Comparison of ENCODE assay signal across 39 cellular contexts in the genomic region with DNA sequence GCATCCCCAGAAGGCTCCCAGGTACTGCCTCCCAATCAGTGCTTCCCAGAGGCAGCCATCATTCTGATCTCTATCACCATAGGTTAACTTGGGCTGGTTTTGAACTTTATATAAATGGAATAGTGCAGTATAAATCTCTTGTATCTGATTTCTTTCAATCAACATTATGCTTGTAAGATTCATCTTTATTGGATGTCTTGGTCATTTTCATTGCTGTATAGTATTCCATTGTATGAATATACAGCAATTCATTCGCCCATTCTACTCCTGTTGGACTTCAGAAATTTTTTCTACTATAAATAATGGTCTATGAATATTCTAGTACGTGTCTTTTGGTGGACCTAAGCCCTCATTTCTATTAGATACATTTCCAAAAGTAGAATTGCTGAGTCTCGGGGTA. TPM values are rescaled to one million over a fixed set of nuclear protein-coding genes. Genes with fewer than 3 reads are reported as not detected.
"Had no signal": no experiment of that assay in that cellular context is flagged by ENCODE, and none has a peak within 500 bp of the region (broad histone marks: within the 10 kb centered on the region; RNA-seq: fewer than 3 reads in every experiment).

No MANE protein-coding gene starts in this region.

- DNase-seq: activated effector memory CD4-positive, alpha-beta T cell treated with anti-CD3 and anti-CD28 coated beads, Interleukin-2, amount 50 U/mL, for 16 hours; activated effector memory CD4-positive, alpha-beta T cell treated with Interleukin-2 at 50 U/mL for 16 hours; activated gamma-delta T cell; activated gamma-delta T cell treated with Interleukin-2 at 50 U/mL for 16 hours; activated naive CD4-positive, alpha-beta T cell; activated naive CD4-positive, alpha-beta T cell treated with anti-CD3 and anti-CD28 coated beads for 36 hours; activated naive CD4-positive, alpha-beta T cell treated with anti-CD3 and anti-CD28 coated beads, Interleukin-2, amount 10 ng/mL, durations not matched to agents 7 days and 5 days; activated naive CD4-positive, alpha-beta T cell treated with anti-CD3 and anti-CD28 coated beads, Interleukin-2, amount 50 U/mL, for 16 hours; activated naive CD4-positive, alpha-beta T cell treated with Interleukin-2 at 50 U/mL for 16 hours; activated naive CD8-positive, alpha-beta T cell treated with anti-CD3 and anti-CD28 coated beads for 36 hours; activated naive CD8-positive, alpha-beta T cell treated with anti-CD3 and anti-CD28 coated beads, Interleukin-2, amount 10 ng/mL, durations not matched to agents 7 days and 5 days; activated naive CD8-positive, alpha-beta T cell treated with anti-CD3 and anti-CD28 coated beads, Interleukin-2, amount 50 U/mL, for 24 hours; activated T-cell treated with anti-CD3 and anti-CD28 coated beads, Interleukin-2, amount 50 U/mL, for 24 hours; activated T-cell treated with anti-CD3 and anti-CD28 coated beads, Interleukin-2, amount 50 U/mL, for 4 hours; activated T-cell treated with anti-CD3 and anti-CD28 coated beads, Interleukin-2, amount 50 U/mL, for 48 hours; activated T-cell treated with anti-CD3 and anti-CD28 coated beads, Interleukin-2, amount 50 U/mL, for 72 hours; adrenal gland; amniotic stem cell; amygdala; anterior cingulate cortex; aorta; body of pancreas; brain microvascular endothelial cell; caudate nucleus; central memory CD4-positive, alpha-beta T cell; cerebellar nuclear complex had no signal

- H3K4me1 ChIP-seq: adrenal gland, ascending aorta, body of pancreas, breast epithelium had no signal

- H3K27ac ChIP-seq: adrenal gland, ascending aorta, body of pancreas, brain microvascular endothelial cell, breast epithelium, cardiac muscle cell had no signal

- H3K27ac Mint-ChIP-seq: activated naive CD4-positive, alpha-beta T cell treated with anti-CD3 and anti-CD28 coated beads for 36 hours; activated naive CD4-positive, alpha-beta T cell treated with anti-CD3 and anti-CD28 coated beads, Interleukin-2, amount 10 ng/mL, durations not matched to agents 7 days and 5 days; activated naive CD4-positive, alpha-beta T cell treated with anti-CD3 and anti-CD28 coated beads, Interleukin-2, amount 50 U/mL, for 24 hours; activated naive CD4-positive, alpha-beta T cell treated with anti-CD3 and anti-CD28 coated beads, Interleukin-2, amount 50 U/mL, for 72 hours; activated naive CD8-positive, alpha-beta T cell; activated naive CD8-positive, alpha-beta T cell treated with anti-CD3 and anti-CD28 coated beads for 36 hours; activated naive CD8-positive, alpha-beta T cell treated with anti-CD3 and anti-CD28 coated beads, Interleukin-2, amount 10 ng/mL, durations not matched to agents 7 days and 5 days; activated naive CD8-positive, alpha-beta T cell treated with anti-CD3 and anti-CD28 coated beads, Interleukin-2, amount 50 U/mL, for 24 hours; activated T-cell treated with anti-CD3 and anti-CD28 coated beads, Interleukin-2, amount 50 U/mL, for 24 hours; activated T-cell treated with anti-CD3 and anti-CD28 coated beads, Interleukin-2, amount 50 U/mL, for 72 hours; activated T-helper 1 cell treated with anti-CD3 and anti-CD28 coated beads, Interleukin-12 subunit alpha, Interleukin-12 subunit beta, Interleukin-2, Interleukin-4 antibody, amounts not matched to agents 30 ng/mL and 10 ng/mL and 1 ng/mL, durations not matched to agents 14 hours and 24 hours and 36 hours; activated T-helper 17 cell treated with anti-CD3 and anti-CD28 coated beads, Interleukin-2, amount 50 U/mL, for 72 hours; activated T-helper 2 cell treated with anti-CD3 and anti-CD28 coated beads, Interferon-gamma antibody, Interleukin-2, Interleukin-4, amounts not matched to agents 10 μg/mL and 5 μg/mL and 100 μg/mL, durations not matched to agents 14 hours and 24 hours and 36 hours; brain had no signal

- FAIRE-seq: astrocyte, bronchial epithelial cell had no signal

- H3K9me3 ChIP-seq: adrenal gland, ascending aorta, body of pancreas, breast epithelium had no signal

- H3K4me3 ChIP-seq: adrenal gland, ascending aorta, body of pancreas, breast epithelium, cardiac muscle cell had no signal

- H3K27me3 ChIP-seq: adrenal gland, ascending aorta, body of pancreas, brain microvascular endothelial cell, breast epithelium had no signal

- H3K36me3 Mint-ChIP-seq: activated naive CD4-positive, alpha-beta T cell treated with anti-CD3 and anti-CD28 coated beads, Interleukin-2, amount 10 ng/mL, durations not matched to agents 7 days and 5 days; activated naive CD4-positive, alpha-beta T cell treated with anti-CD3 and anti-CD28 coated beads, Interleukin-2, amount 50 U/mL, for 24 hours; activated naive CD4-positive, alpha-beta T cell treated with anti-CD3 and anti-CD28 coated beads, Interleukin-2, amount 50 U/mL, for 72 hours; activated naive CD8-positive, alpha-beta T cell; activated naive CD8-positive, alpha-beta T cell treated with anti-CD3 and anti-CD28 coated beads for 36 hours; activated naive CD8-positive, alpha-beta T cell treated with anti-CD3 and anti-CD28 coated beads, Interleukin-2, amount 10 ng/mL, durations not matched to agents 7 days and 5 days; brain had no signal

- ATAC-seq: activated naive CD4-positive, alpha-beta T cell treated with anti-CD3 and anti-CD28 coated beads, Interleukin-2, amount 50 U/mL, for 72 hours; activated naive CD8-positive, alpha-beta T cell treated with anti-CD3 and anti-CD28 coated beads, Interleukin-2, amount 50 U/mL, for 24 hours; activated T-cell treated with anti-CD3 and anti-CD28 coated beads, Interleukin-2, amount 50 U/mL, for 4 hours; activated T-cell treated with anti-CD3 and anti-CD28 coated beads, Interleukin-2, amount 50 U/mL, for 72 hours; activated T-helper 17 cell treated with anti-CD3 and anti-CD28 coated beads, Interleukin-2, amount 50 U/mL, for 72 hours; body of pancreas had no signal

- H3K4me3 Mint-ChIP-seq: activated naive CD4-positive, alpha-beta T cell treated with anti-CD3 and anti-CD28 coated beads for 36 hours; activated naive CD4-positive, alpha-beta T cell treated with anti-CD3 and anti-CD28 coated beads, Interleukin-2, amount 10 ng/mL, durations not matched to agents 7 days and 5 days; activated naive CD4-positive, alpha-beta T cell treated with anti-CD3 and anti-CD28 coated beads, Interleukin-2, amount 50 U/mL, for 24 hours; activated naive CD8-positive, alpha-beta T cell; activated naive CD8-positive, alpha-beta T cell treated with anti-CD3 and anti-CD28 coated beads for 36 hours; activated naive CD8-positive, alpha-beta T cell treated with anti-CD3 and anti-CD28 coated beads, Interleukin-2, amount 10 ng/mL, durations not matched to agents 7 days and 5 days; activated naive CD8-positive, alpha-beta T cell treated with anti-CD3 and anti-CD28 coated beads, Interleukin-2, amount 50 U/mL, for 24 hours; activated T-cell treated with anti-CD3 and anti-CD28 coated beads, Interleukin-2, amount 50 U/mL, for 24 hours; activated T-cell treated with anti-CD3 and anti-CD28 coated beads, Interleukin-2, amount 50 U/mL, for 4 hours; activated T-cell treated with anti-CD3 and anti-CD28 coated beads, Interleukin-2, amount 50 U/mL, for 72 hours; activated T-helper 1 cell treated with anti-CD3 and anti-CD28 coated beads, Interleukin-12 subunit alpha, Interleukin-12 subunit beta, Interleukin-2, Interleukin-4 antibody, amounts not matched to agents 30 ng/mL and 10 ng/mL and 1 ng/mL, durations not matched to agents 14 hours and 24 hours and 36 hours; activated T-helper 17 cell treated with anti-CD3 and anti-CD28 coated beads, Interleukin-2, amount 50 U/mL, for 72 hours; brain; central memory CD8-positive, alpha-beta T cell had no signal

- H3K9me3 Mint-ChIP-seq: activated naive CD4-positive, alpha-beta T cell treated with anti-CD3 and anti-CD28 coated beads for 36 hours; activated naive CD4-positive, alpha-beta T cell treated with anti-CD3 and anti-CD28 coated beads, Interleukin-2, amount 10 ng/mL, durations not matched to agents 7 days and 5 days; activated naive CD4-positive, alpha-beta T cell treated with anti-CD3 and anti-CD28 coated beads, Interleukin-2, amount 50 U/mL, for 24 hours; activated naive CD4-positive, alpha-beta T cell treated with anti-CD3 and anti-CD28 coated beads, Interleukin-2, amount 50 U/mL, for 72 hours; activated naive CD8-positive, alpha-beta T cell treated with anti-CD3 and anti-CD28 coated beads for 36 hours; activated naive CD8-positive, alpha-beta T cell treated with anti-CD3 and anti-CD28 coated beads, Interleukin-2, amount 10 ng/mL, durations not matched to agents 7 days and 5 days; activated T-helper 1 cell treated with anti-CD3 and anti-CD28 coated beads, Interleukin-12 subunit alpha, Interleukin-12 subunit beta, Interleukin-2, Interleukin-4 antibody, amounts not matched to agents 30 ng/mL and 10 ng/mL and 1 ng/mL, durations not matched to agents 14 hours and 24 hours and 36 hours; activated T-helper 17 cell treated with anti-CD3 and anti-CD28 coated beads, Interleukin-2, amount 50 U/mL, for 72 hours; activated T-helper 2 cell treated with anti-CD3 and anti-CD28 coated beads, Interferon-gamma antibody, Interleukin-2, Interleukin-4, amounts not matched to agents 10 μg/mL and 5 μg/mL and 100 μg/mL, durations not matched to agents 14 hours and 24 hours and 36 hours; central memory CD8-positive, alpha-beta T cell had no signal

- H3K4me1 Mint-ChIP-seq: activated naive CD4-positive, alpha-beta T cell treated with anti-CD3 and anti-CD28 coated beads, Interleukin-2, amount 10 ng/mL, durations not matched to agents 7 days and 5 days; activated naive CD4-positive, alpha-beta T cell treated with anti-CD3 and anti-CD28 coated beads, Interleukin-2, amount 50 U/mL, for 24 hours; activated naive CD8-positive, alpha-beta T cell treated with anti-CD3 and anti-CD28 coated beads for 36 hours; activated naive CD8-positive, alpha-beta T cell treated with anti-CD3 and anti-CD28 coated beads, Interleukin-2, amount 10 ng/mL, durations not matched to agents 7 days and 5 days; activated naive CD8-positive, alpha-beta T cell treated with anti-CD3 and anti-CD28 coated beads, Interleukin-2, amount 50 U/mL, for 24 hours; activated T-helper 17 cell treated with anti-CD3 and anti-CD28 coated beads, Interleukin-2, amount 50 U/mL, for 72 hours; brain; central memory CD8-positive, alpha-beta T cell had no signal

- H3K36me3 ChIP-seq: adrenal gland, ascending aorta, brain microvascular endothelial cell, breast epithelium, cardiac muscle cell had no signal

RNA-seq across cellular contexts. Expression of gene OGDHL, which starts 16.1 kb away (rescaled TPM):
- total RNA-seq: activated naive CD8-positive, alpha-beta T cell treated with anti-CD3 and anti-CD28 coated beads, Interleukin-2, amount 10 ng/mL, durations not matched to agents 7 days and 5 days; aorta; ascending aorta; breast epithelium; bronchial epithelial cell had no signal
